In genomic region chr4:1563768-1564485, GRCh38 we compare ENCODE assay signal across 1 cellular context.
TF ChIP-seq lines count a peak whose summit lies in the region.

No MANE protein-coding gene starts in this region.

TF ChIP-seq in WTC11, 78 proteins besides CTCF, POLR2A, EP300 and RAD21 (continued from another document):
- no peak for TF ChIP-seq JAZF1 (CRISPR knock-in tag; IDR thresholded peaks at IDR 0.05)
